In the genomic region with DNA sequence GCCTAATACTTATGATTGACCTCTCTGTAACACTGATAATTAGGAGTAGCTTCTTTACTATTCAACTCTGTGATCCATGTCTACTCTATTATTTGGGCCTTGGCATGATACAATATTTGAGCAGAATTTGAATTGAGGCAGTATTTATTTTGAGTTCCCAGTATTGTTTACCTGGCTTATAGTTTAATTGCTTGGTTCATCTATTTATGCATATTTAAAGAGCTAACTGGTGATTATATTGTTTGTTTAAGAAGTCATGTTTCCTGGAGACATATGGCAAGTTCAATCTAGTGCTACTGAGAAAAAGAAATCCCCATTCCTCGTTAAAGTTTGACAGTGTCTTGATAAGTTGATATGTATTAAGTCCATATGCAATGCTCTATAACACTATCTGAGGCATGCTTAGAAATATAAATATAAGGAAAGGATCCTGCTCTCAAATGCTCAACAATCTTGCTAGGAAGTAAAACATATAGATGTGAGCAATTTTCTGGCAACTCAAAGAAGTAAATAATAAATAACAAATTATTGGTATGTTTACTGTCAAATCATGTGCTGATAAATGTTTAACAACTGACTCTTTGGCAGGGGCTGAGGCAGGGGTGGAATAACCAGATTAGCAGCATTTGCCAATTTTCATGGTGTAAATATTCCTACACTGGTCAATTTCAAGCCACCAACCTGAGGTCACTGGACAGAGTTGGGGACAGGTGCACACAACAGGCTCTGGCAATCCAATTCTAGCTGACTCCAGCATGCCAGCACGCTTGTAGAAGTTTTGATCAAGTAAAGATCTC, we compare ENCODE assay signal across 21 cellular contexts.
"Had no signal": no experiment of that assay in that cellular context is flagged by ENCODE, and none has a peak within 500 bp of the region (broad histone marks: within the 10 kb centered on the region; RNA-seq: fewer than 3 reads in every experiment).

No MANE protein-coding gene starts in this region.

- H3K4me3 ChIP-seq: adrenal gland, ascending aorta, gastroesophageal sphincter, right lobe of liver, testis, transverse colon had no signal

- ATAC-seq: gastroesophageal sphincter; left cardiac atrium; right lobe of liver; stimulated activated naive CD8-positive, alpha-beta T cell treated with anti-CD3 and anti-CD28 coated beads, Interleukin-15, Interleukin-2, amounts not matched to agents 100 U/mL and 50 U/mL, for 24 hours had no signal

- H3K9me3 ChIP-seq: adrenal gland, ascending aorta, gastroesophageal sphincter, neutrophil, right lobe of liver, testis, transverse colon had no signal

- H3K4me1 ChIP-seq: adrenal gland, ascending aorta, gastroesophageal sphincter, right lobe of liver, testis, transverse colon had no signal

- DNase-seq: activated CD4-positive, alpha-beta memory T cell treated with anti-CD3 and anti-CD28 coated beads for 36 hours; activated CD4-positive, alpha-beta T cell treated with anti-CD3 and anti-CD28 coated beads for 4 hours; activated CD8-positive, alpha-beta memory T cell treated with anti-CD3 and anti-CD28 coated beads, Interleukin-2, amount 50 U/mL, for 4 hours; activated effector memory CD4-positive, alpha-beta T cell treated with anti-CD3 and anti-CD28 coated beads, Interleukin-2, amount 50 U/mL, for 16 hours; activated naive CD4-positive, alpha-beta T cell treated with anti-CD3 and anti-CD28 coated beads for 36 hours; activated naive CD8-positive, alpha-beta T cell treated with anti-CD3 and anti-CD28 coated beads for 36 hours; activated T-cell treated with anti-CD3 and anti-CD28 coated beads, Interleukin-2, amount 50 U/mL, for 1 hour; adrenal gland; caudate nucleus; hippocampal formation; left cardiac atrium; naive B cell; nephron progenitor cell; right lobe of liver; stimulated activated CD4-positive, alpha-beta T cell treated with anti-CD3 and anti-CD28 coated beads, Interleukin-2, amount 100 ng/mL, for 48 hours; stimulated activated naive CD8-positive, alpha-beta T cell treated with anti-CD3 and anti-CD28 coated beads, Interleukin-15, Interleukin-2, amounts not matched to agents 100 U/mL and 50 U/mL, for 24 hours; testis; transverse colon had no signal

- H3K36me3 ChIP-seq: adrenal gland, ascending aorta, gastroesophageal sphincter, neutrophil, right lobe of liver, transverse colon had no signal

- H3K27ac ChIP-seq: adrenal gland, ascending aorta, gastroesophageal sphincter, neutrophil, right lobe of liver, testis, transverse colon had no signal

- H3K27me3 ChIP-seq: adrenal gland, ascending aorta, gastroesophageal sphincter, neutrophil, right lobe of liver, testis, transverse colon had no signal
